1 cellular context compared by ENCODE assay signal in genomic region chr19:46730595-46730994, GRCh38.
TF ChIP-seq lines count a peak whose summit lies in the region.

No MANE protein-coding gene starts in this region.

TF ChIP-seq in IMR-90, 13 proteins besides CTCF, POLR2A, EP300 and RAD21 (continued from another document):
- TF ChIP-seq ELK1 (IDR thresholded peaks at IDR 0.05; ENCODE audit: borderline replicate concordance, low read depth, low read length) (no peak), RFX5 (IDR thresholded peaks at IDR 0.05; ENCODE audit: low read depth, low read length) (no peak), MAZ (IDR thresholded peaks at IDR 0.05; ENCODE audit: borderline replicate concordance, low read depth, low read length) (no peak), SMC3 (IDR thresholded peaks at IDR 0.05; ENCODE audit: low read depth, low read length) (no peak), FOS (IDR thresholded peaks at IDR 0.05; ENCODE audit: low read depth, low read length) (no peak), USF2 (IDR thresholded peaks at IDR 0.05; ENCODE audit: low read depth, low read length) (no peak), CEBPB (IDR thresholded peaks at IDR 0.05; ENCODE audit: low read depth, low read length) (no peak), RCOR1 (IDR thresholded peaks at IDR 0.05; ENCODE audit: insufficient replicate concordance, low read length) (no peak), MXI1 (IDR thresholded peaks at IDR 0.05; ENCODE audit: borderline replicate concordance, low read depth, low read length) (no peak)
